Comparison of ENCODE assay signal across 10 cellular contexts in genomic region chr1:25889470-25889869, GRCh38. TPM values are rescaled to one million over a fixed set of nuclear protein-coding genes. Genes with fewer than 3 reads are reported as not detected.
DNase-seq lines count a peak whose midpoint lies in the region; FAIRE-seq and TF ChIP-seq lines count a peak whose summit lies in the region.
"Had no signal": no experiment of that assay in that cellular context is flagged by ENCODE, and none has a peak within 500 bp of the region (broad histone marks: within the 10 kb centered on the region; RNA-seq: fewer than 3 reads in every experiment).

No MANE protein-coding gene starts in this region.

- 81% methylated on average over 3 of the region's 3 CpGs; no CpG with 5 or more reads in 1 of the 2 experiments for WGBS in H1 (ENCODE audit: extremely low coverage in 1 of 2, insufficient coverage in 1 of 2, insufficient read length in 1 of 2, insufficient replicate concordance in 2 of 2, low coverage in 1 of 2, low lambda C conversion rate in 2 of 2, missing lambda C conversion rate in 1 of 2), 2 experiments

- no peaks in the 10 kb centered on the region for H3K27me3 ChIP-seq in H1 (replicated peaks in 1 of 4; ENCODE audit: control insufficient read depth in 3 of 4, extremely low read depth in 1 of 4, insufficient read depth in 3 of 4, low read length in 3 of 4)

- no peak overlapping the region for H2BK120ac ChIP-seq in H1 (replicated peaks; ENCODE audit: low read depth, low read length)

- no peak for TF ChIP-seq EP300 in H1 (IDR thresholded peaks at IDR 0.05; ENCODE audit: borderline replicate concordance in 1 of 2, low read depth in 2 of 2, low read length in 2 of 2)

- peak overlapping the region; percentile 72 for H2BK15ac ChIP-seq in H1 (ENCODE audit: low read length)

- TF ChIP-seq RAD21 in H1 (IDR thresholded peaks at IDR 0.05 in 1 of 2, conservative IDR thresholded peaks at IDR 0.05 in 1 of 2; ENCODE audit: low read depth in 2 of 2, low read length in 2 of 2), result no peak; a peak in 1 of 4 replicates

- peak; percentile 27 for FAIRE-seq in G401.6 (lab: Jason Lieb, UNC)
- no peak for FAIRE-seq in H1 (lab: Jason Lieb, UNC)

- no peak overlapping the region for H3K56ac ChIP-seq in H1 (replicated peaks; ENCODE audit: insufficient read length, low read depth, low read length)

- H3K23me2 ChIP-seq in H1 (ENCODE audit: low read depth, low read length), result no peaks in the 10 kb centered on the region

- no peak overlapping the region for H3K18ac ChIP-seq in H1 (ENCODE audit: extremely low read depth, low read length)

- H4K20me1 ChIP-seq in H1 (replicated peaks in 1 of 2; ENCODE audit: control insufficient read depth in 1 of 2, insufficient read depth in 2 of 2, low read length in 2 of 2), result no peaks in the 10 kb centered on the region

- H4K5ac ChIP-seq in H1 (ENCODE audit: insufficient read length, low read depth, low read length), result no peak overlapping the region

- no peak for TF ChIP-seq POLR2A in H1 (IDR thresholded peaks at IDR 0.05; ENCODE audit: control extremely low read depth in 1 of 2, low read depth in 2 of 2, low read length in 2 of 2)

- H3K36me3 Mint-ChIP-seq in osteocyte (ENCODE audit: unreplicated experiment), result no peaks in the 10 kb centered on the region
- H3K36me3 Mint-ChIP-seq: activated naive CD4-positive, alpha-beta T cell treated with anti-CD3 and anti-CD28 coated beads, Interleukin-2, amount 50 U/mL, for 24 hours had no signal

- H3K4ac ChIP-seq in H1 (replicated peaks; ENCODE audit: insufficient read length, low read depth, low read length), result no peak overlapping the region

- H3K14ac ChIP-seq in H1 (ENCODE audit: insufficient read length), result no peak overlapping the region

- H3K27ac Mint-ChIP-seq in osteocyte (ENCODE audit: unreplicated experiment), result peak overlapping the region; percentile 32
- H3K27ac Mint-ChIP-seq: activated naive CD4-positive, alpha-beta T cell treated with anti-CD3 and anti-CD28 coated beads, Interleukin-2, amount 50 U/mL, for 24 hours had no signal

- no peak overlapping the region for H2BK20ac ChIP-seq in H1 (ENCODE audit: low read length)

- CTCF ChIA-PET in H1 (lab: Charles Lee; ENCODE audit: partially characterized antibody), result interaction anchor here (0.6 to 1.6 kb wide), 11 partner anchors 8 to 121 kb away, joined by 3 to 6 read pairs (median 4); partner anchors contain the start of gene PAQR7

- no peak overlapping the region for H4K8ac ChIP-seq in H1 (ENCODE audit: extremely low read depth, insufficient read depth, low read length)

- H3K4me1 ChIP-seq in H1 (replicated peaks in 1 of 4; ENCODE audit: control insufficient read depth in 3 of 4, insufficient read depth in 4 of 4, low read length in 3 of 4), result peaks cover 0 to 18% (median 10%) of the 10 kb centered on the region in 4 experiments; a peak in 6 of 7 replicates

- H3K27ac ChIP-seq in H1 (ENCODE audit: low read depth, low read length), result no peak overlapping the region

- H2AK5ac ChIP-seq in H1 (ENCODE audit: low read depth, low read length), result peak overlapping the region; percentile 49; the same call in 1 of the 2 replicates

- H3K4me2 ChIP-seq in H1 (ENCODE audit: insufficient read depth in 1 of 2, low read depth in 2 of 2, low read length in 2 of 2), result no peak overlapping the region

- no peaks in the 10 kb centered on the region for H3K27me3 Mint-ChIP-seq in osteocyte (ENCODE audit: unreplicated experiment)
- H3K27me3 Mint-ChIP-seq: activated naive CD4-positive, alpha-beta T cell treated with anti-CD3 and anti-CD28 coated beads, Interleukin-2, amount 50 U/mL, for 24 hours had no signal

- H4K91ac ChIP-seq in H1 (replicated peaks; ENCODE audit: insufficient read length, low read length), result no peak overlapping the region

- H3K36me3 ChIP-seq in H1 (ENCODE audit: control insufficient read depth in 2 of 4, insufficient read depth in 4 of 4, low read length in 3 of 4), result no peaks in the 10 kb centered on the region

- H3K79me1 ChIP-seq in H1 (ENCODE audit: low read depth, low read length), result no peaks in the 10 kb centered on the region

- H3K79me2 ChIP-seq in H1 (ENCODE audit: control insufficient read depth in 1 of 2, insufficient read depth in 2 of 2, low read length in 2 of 2), result no peaks in the 10 kb centered on the region

- DNase-seq in NCI-H2196 (lab: John Stamatoyannopoulos, UW; ENCODE audit: unreplicated experiment), result peak; percentile 83
- no peak for DNase-seq in H1 (ENCODE audit: low read depth in 1 of 2, low spot score in 2 of 2)
- DNase-seq in osteocyte (ENCODE audit: extremely low spot score, unreplicated experiment), result no peak
- DNase-seq in stimulated activated CD8-positive, alpha-beta memory T cell treated with anti-CD3 and anti-CD28 coated beads, Interleukin-4, amount 100 ng/mL, for 48 hours, result no peak
- no peak for DNase-seq in EL
- DNase-seq in OCI-M2 (lab: John Stamatoyannopoulos, UW; ENCODE audit: unreplicated experiment), result no peak
- no peak for DNase-seq in activated naive CD4-positive, alpha-beta T cell treated with anti-CD3 and anti-CD28 coated beads, Interleukin-2, amount 50 U/mL, for 16 hours
- DNase-seq: KG1 had no signal

- POLR2A ChIA-PET in H1 (lab: Charles Lee; ENCODE audit: partially characterized antibody), result interaction anchor here (0.6 to 5.3 kb wide), 4 partner anchors 8 to 324 kb away, joined by 3 to 28 read pairs (median 4); partner anchors contain the start of gene PAQR7

- H3K23ac ChIP-seq in H1 (ENCODE audit: insufficient read length), result no peak overlapping the region

- H3K4me3 ChIP-seq in H1 (ENCODE audit: extremely low read depth in 1 of 4, insufficient read depth in 2 of 4, low read depth in 3 of 4, low read length in 4 of 4), result no peak overlapping the region; a peak in 1 of 8 replicates

- H3K4me3 Mint-ChIP-seq in osteocyte (ENCODE audit: unreplicated experiment), result no peak overlapping the region
- H3K4me3 Mint-ChIP-seq: activated naive CD4-positive, alpha-beta T cell treated with anti-CD3 and anti-CD28 coated beads, Interleukin-2, amount 50 U/mL, for 24 hours had no signal

- H2BK5ac ChIP-seq in H1 (ENCODE audit: low read depth, low read length), result 0 out of 2 replicates have a peak overlapping the region, but pooled peaks have one; percentile 16

- peaks cover 47% of the 10 kb centered on the region for H3K4me1 Mint-ChIP-seq in osteocyte (ENCODE audit: unreplicated experiment)
- H3K4me1 Mint-ChIP-seq: activated naive CD4-positive, alpha-beta T cell treated with anti-CD3 and anti-CD28 coated beads, Interleukin-2, amount 50 U/mL, for 24 hours had no signal

- H3K9ac ChIP-seq in H1 (replicated peaks in 1 of 4; ENCODE audit: extremely low read depth in 1 of 4, low read depth in 3 of 4, low read length in 3 of 4), result no peak overlapping the region

- 0 out of 2 replicates have a peak overlapping the region, but pooled peaks have one; percentile 35 for H2BK12ac ChIP-seq in H1 (ENCODE audit: low read depth, low read length)

- H2AFZ ChIP-seq in H1 (ENCODE audit: low read length), result no peak overlapping the region

- H3K9me3 ChIP-seq in H1 (ENCODE audit: insufficient read depth in 2 of 2, low read depth in 1 of 2, low read length in 1 of 2), result no peaks in the 10 kb centered on the region

- TF ChIP-seq CTCF in H1 (IDR thresholded peaks at IDR 0.05; ENCODE audit: control extremely low read depth in 1 of 3, insufficient read depth in 1 of 3, low read depth in 1 of 3, low read length in 3 of 3) (no peak; a peak in 1 of 4 replicates), osteocyte (IDR thresholded peaks at IDR 0.05) (peak; percentile 26)

- H3K9me3 Mint-ChIP-seq in osteocyte (ENCODE audit: unreplicated experiment), result no peaks in the 10 kb centered on the region
- H3K9me3 Mint-ChIP-seq: activated naive CD4-positive, alpha-beta T cell treated with anti-CD3 and anti-CD28 coated beads, Interleukin-2, amount 50 U/mL, for 24 hours had no signal

TF ChIP-seq in H1, 55 proteins besides CTCF, POLR2A, EP300 and RAD21 (continues in another document):
- TF ChIP-seq CBX8 (IDR thresholded peaks at IDR 0.05; ENCODE audit: borderline replicate concordance, low read depth, low read length), result no peak

RNA-seq across cellular contexts. Expression of gene PAQR7, which starts 14.0 kb away (rescaled TPM):
- 7.3 and 7.7 TPM in 2 replicates for total RNA-seq in H1 (2021; fragmentation: NEBNext Ultra II Directional; extraction: Animal tissue kit (Norgen Biotek cat#: 25700))
- 7.4 and 9.0 TPM in 2 replicates for polyA plus RNA-seq in H1 (2011; rRNA removed)
- polyA plus RNA-seq in H1 (2011; cell fraction: cytosol; rRNA removed), result 6.5 TPM
- 6.1 TPM for polyA plus RNA-seq in H1 (2011; cell fraction: nucleus; rRNA removed)
- 6.2 to 8.2 TPM (median 7.5 TPM) in 4 replicates for polyA plus RNA-seq in H1 (2012, experiment 1 of 2)
- 6.0 TPM for polyA plus RNA-seq in H1 (2012, experiment 2 of 2)
- polyA plus RNA-seq in H1 (2013, experiment 1 of 2), result 7.1 TPM
- 8.3 TPM for polyA plus RNA-seq in H1 (2013, experiment 2 of 2)
- polyA minus RNA-seq in H1 (2011; rRNA and poly(A)+ RNA removed), result 10.1 and 10.5 TPM in 2 replicates
- 7.6 TPM for polyA minus RNA-seq in H1 (2011; cell fraction: cytosol; rRNA and poly(A)+ RNA removed)
- polyA minus RNA-seq in H1 (2011; cell fraction: nucleus; rRNA and poly(A)+ RNA removed), result 4.5 TPM
- total RNA-seq in osteocyte, result 11.0 and 11.6 TPM in 2 replicates

RNA-seq across cellular contexts. Expression of gene STMN1, which starts 16.7 kb away (rescaled TPM):
- 561 and 564 TPM in 2 replicates for total RNA-seq in H1 (2021; fragmentation: NEBNext Ultra II Directional; extraction: Animal tissue kit (Norgen Biotek cat#: 25700))
- polyA plus RNA-seq in H1 (2011; rRNA removed), result 78.4 and 116 TPM in 2 replicates
- 189 TPM for polyA plus RNA-seq in H1 (2011; cell fraction: cytosol; rRNA removed)
- 60.2 TPM for polyA plus RNA-seq in H1 (2011; cell fraction: nucleus; rRNA removed)
- 352 to 483 TPM (median 373 TPM) in 4 replicates for polyA plus RNA-seq in H1 (2012, experiment 1 of 2)
- polyA plus RNA-seq in H1 (2012, experiment 2 of 2), result 113 TPM
- 403 TPM for polyA plus RNA-seq in H1 (2013, experiment 1 of 2)
- 416 TPM for polyA plus RNA-seq in H1 (2013, experiment 2 of 2)
- 28.0 and 32.8 TPM in 2 replicates for polyA minus RNA-seq in H1 (2011; rRNA and poly(A)+ RNA removed)
- 51.4 TPM for polyA minus RNA-seq in H1 (2011; cell fraction: cytosol; rRNA and poly(A)+ RNA removed)
- polyA minus RNA-seq in H1 (2011; cell fraction: nucleus; rRNA and poly(A)+ RNA removed), result 64.6 TPM
- total RNA-seq in osteocyte, result 238 and 255 TPM in 2 replicates

RNA-seq across cellular contexts. Expression of gene AUNIP, which starts 30.2 kb away (rescaled TPM):
- 22.9 and 23.2 TPM in 2 replicates for total RNA-seq in H1 (2021; fragmentation: NEBNext Ultra II Directional; extraction: Animal tissue kit (Norgen Biotek cat#: 25700))
- polyA plus RNA-seq in H1 (2011; rRNA removed), result 15.4 and 18.6 TPM in 2 replicates
- 16.5 TPM for polyA plus RNA-seq in H1 (2011; cell fraction: cytosol; rRNA removed)
- polyA plus RNA-seq in H1 (2011; cell fraction: nucleus; rRNA removed), result 13.9 TPM
- 14.8 to 20.4 TPM (median 15.7 TPM) in 4 replicates for polyA plus RNA-seq in H1 (2012, experiment 1 of 2)
- 12.1 TPM for polyA plus RNA-seq in H1 (2012, experiment 2 of 2)
- 14.6 TPM for polyA plus RNA-seq in H1 (2013, experiment 1 of 2)
- polyA plus RNA-seq in H1 (2013, experiment 2 of 2), result 15.5 TPM
- 19.1 and 23.3 TPM in 2 replicates for polyA minus RNA-seq in H1 (2011; rRNA and poly(A)+ RNA removed)
- 12.3 TPM for polyA minus RNA-seq in H1 (2011; cell fraction: cytosol; rRNA and poly(A)+ RNA removed)
- polyA minus RNA-seq in H1 (2011; cell fraction: nucleus; rRNA and poly(A)+ RNA removed), result 29.0 TPM
- total RNA-seq in osteocyte, result 1.3 and 1.9 TPM in 2 replicates
